Comparison of ENCODE assay signal across 24 cellular contexts in the genomic region with DNA sequence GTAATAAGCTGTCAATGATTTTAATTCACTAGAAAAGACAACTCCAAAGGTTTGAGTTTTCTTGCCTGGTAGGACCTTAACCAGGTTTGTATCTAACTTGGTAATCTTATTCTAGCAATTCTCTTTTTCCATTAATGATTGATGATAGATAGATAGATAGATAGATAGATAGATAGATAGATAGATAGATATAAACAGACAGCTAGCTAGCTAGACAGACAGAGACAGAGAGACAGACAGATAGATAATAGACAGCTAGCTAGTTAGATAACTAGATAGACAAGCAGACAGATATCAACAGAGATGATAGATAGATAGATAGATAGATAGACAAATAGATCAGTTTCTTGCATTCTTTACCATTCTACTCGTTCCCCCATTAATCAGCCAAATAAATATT. TPM values are rescaled to one million over a fixed set of nuclear protein-coding genes. Genes with fewer than 3 reads are reported as not detected.
DNase-seq lines count a peak whose midpoint lies in the region; ATAC-seq, FAIRE-seq and TF ChIP-seq lines count a peak whose summit lies in the region.
"Had no signal": no experiment of that assay in that cellular context is flagged by ENCODE, and none has a peak within 500 bp of the region (broad histone marks: within the 10 kb centered on the region; RNA-seq: fewer than 3 reads in every experiment).

No MANE protein-coding gene starts in this region.

- no peak overlapping the region for H3K9ac ChIP-seq in K562 (ENCODE audit: insufficient read depth in 1 of 2, low read depth in 2 of 2, low read length in 2 of 2)

- no peak overlapping the region for H3K4me3 Mint-ChIP-seq in activated CD4-positive, alpha-beta memory T cell treated with anti-CD3 and anti-CD28 coated beads for 36 hours
- no peak overlapping the region for H3K4me3 Mint-ChIP-seq in activated CD4-positive, alpha-beta memory T cell treated with anti-CD3 and anti-CD28 coated beads, Interleukin-2, amount 10 ng/mL, durations not matched to agents 7 days and 5 days
- peak overlapping the region; percentile 45 for H3K4me3 Mint-ChIP-seq in activated naive CD8-positive, alpha-beta T cell treated with anti-CD3 and anti-CD28 coated beads, Interleukin-2, amount 50 U/mL, for 24 hours
- no peak overlapping the region for H3K4me3 Mint-ChIP-seq in activated naive CD8-positive, alpha-beta T cell treated with anti-CD3 and anti-CD28 coated beads for 36 hours
- H3K4me3 Mint-ChIP-seq: CD4-positive, alpha-beta memory T cell; GM23338; H9 had no signal

- H3K4me2 ChIP-seq in K562 (ENCODE audit: insufficient read depth, low read length): no peak overlapping the region
- H3K4me2 ChIP-seq: GM23338 had no signal

- CTCF ChIA-PET in activated CD4-positive, alpha-beta memory T cell treated with anti-CD3 and anti-CD28 coated beads for 36 hours (lab: Charles Lee): interaction anchor here (1.1 to 2.0 kb wide), 5 partner anchors 11 to 55 kb away, joined by 3 to 12 read pairs (median 4); a partner anchor contains a TSS
- CTCF ChIA-PET in activated CD4-positive, alpha-beta memory T cell treated with anti-CD3 and anti-CD28 coated beads, Interleukin-2, amount 10 ng/mL, durations not matched to agents 7 days and 5 days (lab: Charles Lee): no interaction called here
- CTCF ChIA-PET in K562 (lab: Yijun Ruan, JAX; ENCODE audit: low intra/inter-chr PET ratio): no interaction called here

- no peak for FAIRE-seq in K562 (lab: Jason Lieb, UNC)
- FAIRE-seq: GM12891, GM18507 had no signal

- no peak for TF ChIP-seq RAD21 in K562 (CRISPR knock-in tag; conservative IDR thresholded peaks at IDR 0.05 in 1 of 2, IDR thresholded peaks at IDR 0.05 in 1 of 2)

- H3K27ac ChIP-seq in K562 (ENCODE audit: extremely low read depth, low read depth, low read length): no peak overlapping the region

- no peak for TF ChIP-seq EP300 in K562 (IDR thresholded peaks at IDR 0.05; ENCODE audit: low read length)

- peaks cover 3% of the 10 kb centered on the region for H3K27me3 Mint-ChIP-seq in activated CD4-positive, alpha-beta memory T cell treated with anti-CD3 and anti-CD28 coated beads for 36 hours
- peaks cover 2% of the 10 kb centered on the region for H3K27me3 Mint-ChIP-seq in activated CD4-positive, alpha-beta memory T cell treated with anti-CD3 and anti-CD28 coated beads, Interleukin-2, amount 10 ng/mL, durations not matched to agents 7 days and 5 days
- peaks cover 12% of the 10 kb centered on the region for H3K27me3 Mint-ChIP-seq in activated naive CD8-positive, alpha-beta T cell treated with anti-CD3 and anti-CD28 coated beads, Interleukin-2, amount 50 U/mL, for 24 hours
- no peaks in the 10 kb centered on the region for H3K27me3 Mint-ChIP-seq in activated naive CD8-positive, alpha-beta T cell treated with anti-CD3 and anti-CD28 coated beads for 36 hours

- TF ChIP-seq CTCF in K562 (IDR thresholded peaks at IDR 0.05 in 2 of 3, conservative IDR thresholded peaks at IDR 0.05 in 1 of 3; ENCODE audit: insufficient read depth in 2 of 3, low read depth in 1 of 3, low read length in 3 of 3): no peak

- H3K9me3 ChIP-seq in K562 (replicated peaks; ENCODE audit: control insufficient read depth, insufficient read depth, low read depth, low read length): no peaks in the 10 kb centered on the region

- H3K36me3 Mint-ChIP-seq in activated CD4-positive, alpha-beta memory T cell treated with anti-CD3 and anti-CD28 coated beads for 36 hours: no peaks in the 10 kb centered on the region
- H3K36me3 Mint-ChIP-seq in activated CD4-positive, alpha-beta memory T cell treated with anti-CD3 and anti-CD28 coated beads, Interleukin-2, amount 10 ng/mL, durations not matched to agents 7 days and 5 days (ENCODE audit: low read depth): no peaks in the 10 kb centered on the region
- no peaks in the 10 kb centered on the region for H3K36me3 Mint-ChIP-seq in activated naive CD8-positive, alpha-beta T cell treated with anti-CD3 and anti-CD28 coated beads, Interleukin-2, amount 50 U/mL, for 24 hours (ENCODE audit: low read depth)
- H3K36me3 Mint-ChIP-seq in activated naive CD8-positive, alpha-beta T cell treated with anti-CD3 and anti-CD28 coated beads for 36 hours: no peaks in the 10 kb centered on the region
- H3K36me3 Mint-ChIP-seq: CD4-positive, alpha-beta memory T cell had no signal

- no peak for TF ChIP-seq POLR2A in K562 (conservative IDR thresholded peaks at IDR 0.05)

- intact Hi-C loops in activated CD4-positive, alpha-beta memory T cell treated with anti-CD3 and anti-CD28 coated beads for 36 hours (cut with micrococcal nuclease): loop anchor here (2.0 kb wide), 1 partner anchor 29 kb away; no protein-coding TSS in a partner anchor
- intact Hi-C loops in K562 (cut with micrococcal nuclease): no loop called here

- H4K20me1 ChIP-seq in K562 (replicated peaks; ENCODE audit: control insufficient read depth, insufficient read depth, low read length): peaks cover 6% of the 10 kb centered on the region

- POLR2A ChIA-PET in activated CD4-positive, alpha-beta memory T cell treated with anti-CD3 and anti-CD28 coated beads for 36 hours (lab: Charles Lee): interaction anchor here (1.2 to 2.5 kb wide), 6 partner anchors 13 to 148 kb away, joined by 3 to 15 read pairs (median 8); no protein-coding TSS in a partner anchor
- POLR2A ChIA-PET in activated CD4-positive, alpha-beta memory T cell treated with anti-CD3 and anti-CD28 coated beads, Interleukin-2, amount 10 ng/mL, durations not matched to agents 7 days and 5 days (lab: Charles Lee): no interaction called here
- POLR2A ChIA-PET in K562 (lab: Yijun Ruan, JAX): no interaction called here

- H3K9me1 ChIP-seq in K562 (ENCODE audit: control insufficient read depth, insufficient read depth, low read length): no peaks in the 10 kb centered on the region

- no peaks in the 10 kb centered on the region for H3K36me3 ChIP-seq in K562 (ENCODE audit: control insufficient read depth, insufficient read depth, low read length)

- peak overlapping the region; percentile 76 for H3K27ac Mint-ChIP-seq in activated CD4-positive, alpha-beta memory T cell treated with anti-CD3 and anti-CD28 coated beads for 36 hours
- no peak overlapping the region for H3K27ac Mint-ChIP-seq in activated CD4-positive, alpha-beta memory T cell treated with anti-CD3 and anti-CD28 coated beads, Interleukin-2, amount 10 ng/mL, durations not matched to agents 7 days and 5 days
- H3K27ac Mint-ChIP-seq in activated naive CD8-positive, alpha-beta T cell treated with anti-CD3 and anti-CD28 coated beads, Interleukin-2, amount 50 U/mL, for 24 hours: peak overlapping the region; percentile 79
- no peak overlapping the region for H3K27ac Mint-ChIP-seq in activated naive CD8-positive, alpha-beta T cell treated with anti-CD3 and anti-CD28 coated beads for 36 hours
- H3K27ac Mint-ChIP-seq: GM23338, H9 had no signal

- no peak overlapping the region for H2AFZ ChIP-seq in K562 (ENCODE audit: low read depth, low read length)
- H2AFZ ChIP-seq: GM23338 had no signal

- in situ Hi-C loops in K562 (cut with MboI): no loop called here

- H3K9me3 Mint-ChIP-seq in activated CD4-positive, alpha-beta memory T cell treated with anti-CD3 and anti-CD28 coated beads for 36 hours: no peaks in the 10 kb centered on the region
- H3K9me3 Mint-ChIP-seq in activated CD4-positive, alpha-beta memory T cell treated with anti-CD3 and anti-CD28 coated beads, Interleukin-2, amount 10 ng/mL, durations not matched to agents 7 days and 5 days: no peaks in the 10 kb centered on the region
- no peaks in the 10 kb centered on the region for H3K9me3 Mint-ChIP-seq in activated naive CD8-positive, alpha-beta T cell treated with anti-CD3 and anti-CD28 coated beads, Interleukin-2, amount 50 U/mL, for 24 hours
- no peaks in the 10 kb centered on the region for H3K9me3 Mint-ChIP-seq in activated naive CD8-positive, alpha-beta T cell treated with anti-CD3 and anti-CD28 coated beads for 36 hours
- H3K9me3 Mint-ChIP-seq: GM23338, H9 had no signal

- H3K79me2 ChIP-seq in K562 (ENCODE audit: control insufficient read depth, insufficient read depth, low read length): no peaks in the 10 kb centered on the region

- WGBS in K562 (ENCODE audit: insufficient coverage, low coverage, missing lambda C conversion rate): 0% methylated on average over 1 of the region's 1 CpG

- no peaks in the 10 kb centered on the region for H3K4me1 ChIP-seq in K562 (replicated peaks in 1 of 2; ENCODE audit: control insufficient read depth in 2 of 2, insufficient read depth in 2 of 2, low read length in 2 of 2)

- ATAC-seq in activated naive CD8-positive, alpha-beta T cell treated with anti-CD3 and anti-CD28 coated beads, Interleukin-2, amount 50 U/mL, for 24 hours: no peak
- no peak for ATAC-seq in K562
- ATAC-seq in SK-N-SH treated with all-trans-retinoic acid at 6 μM for 48 hours: no peak
- ATAC-seq: GM23338, HCT116 had no signal

- no peak overlapping the region for H3K4me3 ChIP-seq in K562
- H3K4me3 ChIP-seq: GM23338 had no signal

- peaks cover 20 to 46% of the 10 kb centered on the region in 2 experiments; a peak in 3 of 5 replicates for H3K27me3 ChIP-seq in K562 (ENCODE audit: control insufficient read depth in 2 of 2, insufficient read depth in 2 of 2, low read length in 2 of 2)

- BruUV-seq in K562 (replicated peaks; lab: Mats Ljungman, UMichigan): no TSS peak

- peaks cover 30% of the 10 kb centered on the region for H3K4me1 Mint-ChIP-seq in activated CD4-positive, alpha-beta memory T cell treated with anti-CD3 and anti-CD28 coated beads for 36 hours (ENCODE audit: low read depth)
- H3K4me1 Mint-ChIP-seq in activated CD4-positive, alpha-beta memory T cell treated with anti-CD3 and anti-CD28 coated beads, Interleukin-2, amount 10 ng/mL, durations not matched to agents 7 days and 5 days: peaks cover 36% of the 10 kb centered on the region
- H3K4me1 Mint-ChIP-seq in activated naive CD8-positive, alpha-beta T cell treated with anti-CD3 and anti-CD28 coated beads, Interleukin-2, amount 50 U/mL, for 24 hours: peaks cover 30% of the 10 kb centered on the region
- peaks cover 24% of the 10 kb centered on the region for H3K4me1 Mint-ChIP-seq in activated naive CD8-positive, alpha-beta T cell treated with anti-CD3 and anti-CD28 coated beads for 36 hours

- no peak for DNase-seq in activated CD4-positive, alpha-beta memory T cell treated with anti-CD3 and anti-CD28 coated beads for 36 hours
- no peak for DNase-seq in activated CD4-positive, alpha-beta memory T cell treated with anti-CD3 and anti-CD28 coated beads, Interleukin-2, amount 10 ng/mL, durations not matched to agents 7 days and 5 days
- DNase-seq in activated naive CD8-positive, alpha-beta T cell treated with anti-CD3 and anti-CD28 coated beads, Interleukin-2, amount 50 U/mL, for 24 hours: no peak
- no peak for DNase-seq in activated naive CD8-positive, alpha-beta T cell treated with anti-CD3 and anti-CD28 coated beads for 36 hours
- DNase-seq in K562 (ENCODE audit: extremely low read depth in 1 of 4, low spot score in 3 of 4): no peak
- DNase-seq: C1 segment of cervical spinal cord; Calu3; CD4-positive, alpha-beta memory T cell; COR-L47; DMS53; DMS79 treated with DMSO at 0.1 percent for 48 hours; GF-D8; H9 had no signal

RNA-seq across cellular contexts. Expression of a gene that starts 15.3 kb away (rescaled TPM):
- total RNA-seq in activated CD4-positive, alpha-beta memory T cell treated with anti-CD3 and anti-CD28 coated beads for 36 hours: 10 to 100 TPM; 39.9 to 42.1 TPM
- 10 to 100 TPM; 14.0 to 14.7 TPM for total RNA-seq in activated CD4-positive, alpha-beta memory T cell treated with anti-CD3 and anti-CD28 coated beads, Interleukin-2, amount 10 ng/mL, durations not matched to agents 7 days and 5 days
- total RNA-seq in activated naive CD8-positive, alpha-beta T cell treated with anti-CD3 and anti-CD28 coated beads for 36 hours: 1 to 10 TPM; 1.8 to 2.0 TPM
- not detected in 2 replicates for total RNA-seq in K562 (2011; cell fraction: chromatin; rRNA removed; ENCODE audit: low replicate concordance)
- total RNA-seq in K562 (2011; cell fraction: nucleolus; rRNA removed): not detected in 2 replicates
- total RNA-seq in K562 (2011; cell fraction: nucleoplasm; rRNA removed): not detected in 2 replicates
- total RNA-seq in K562 (2014; rRNA removed) (not detected in 2 replicates), K562 (2014; rRNA removed; fragmentation: Illumina TruSeq; extraction: Trizol) (not detected in 2 replicates), K562 (2015; rRNA removed; fragmentation: Illumina TruSeq; extraction: Trizol) (not detected in 2 replicates), K562 (2021) (not detected in 2 replicates)
- polyA plus RNA-seq in K562 (2011; rRNA removed) (0.03 TPM in 1 of 2 replicates, not detected in the other), K562 (2014; fragmentation: Illumina TruSeq; extraction: Trizol) (not detected in 2 replicates), K562 (2014; fragmentation: Nextera tagmentation; extraction: Ambion mirVana) (not detected), K562 (2014; rRNA removed) (not detected in 2 replicates)
- polyA plus RNA-seq in K562 (2011; cell fraction: cytosol; rRNA removed): not detected in 2 replicates
- polyA plus RNA-seq in K562 (2011; cell fraction: nucleus; rRNA removed): not detected in 2 replicates
- not detected in 2 replicates for polyA plus RNA-seq in K562 (2012)
- not detected in 2 replicates for polyA minus RNA-seq in K562 (2011; rRNA and poly(A)+ RNA removed)
- not detected in 2 replicates for polyA minus RNA-seq in K562 (2011; cell fraction: cytosol; rRNA and poly(A)+ RNA removed)
- not detected in 2 replicates for polyA minus RNA-seq in K562 (2011; cell fraction: nucleus; rRNA and poly(A)+ RNA removed)
- total RNA-seq: A172, A673, Calu3, Daoy, G401, GM23338, H4, H9 had no signal
- polyA plus RNA-seq: BJ; CD4-positive, alpha-beta memory T cell had no signal

RNA-seq across cellular contexts. Expression of a gene that starts 42.7 kb away (rescaled TPM):
- total RNA-seq in activated CD4-positive, alpha-beta memory T cell treated with anti-CD3 and anti-CD28 coated beads for 36 hours: 10 to 100 TPM; 46.0 to 47.3 TPM
- 10 to 100 TPM; 34.5 to 36.3 TPM for total RNA-seq in activated CD4-positive, alpha-beta memory T cell treated with anti-CD3 and anti-CD28 coated beads, Interleukin-2, amount 10 ng/mL, durations not matched to agents 7 days and 5 days
- 10 to 100 TPM; 22.9 to 25.4 TPM for total RNA-seq in activated naive CD8-positive, alpha-beta T cell treated with anti-CD3 and anti-CD28 coated beads for 36 hours
- total RNA-seq in K562 (2011; cell fraction: chromatin; rRNA removed; ENCODE audit: low replicate concordance): 1.3 and 3.4 TPM in 2 replicates
- 0.66 and 2.0 TPM in 2 replicates for total RNA-seq in K562 (2011; cell fraction: nucleolus; rRNA removed)
- 1.2 and 2.7 TPM in 2 replicates for total RNA-seq in K562 (2011; cell fraction: nucleoplasm; rRNA removed)
- 0.41 TPM in 2 replicates for total RNA-seq in K562 (2014; rRNA removed)
- total RNA-seq in K562 (2014; rRNA removed; fragmentation: Illumina TruSeq; extraction: Trizol): 0.44 TPM in 1 of 2 replicates, not detected in the other
- total RNA-seq in K562 (2015; rRNA removed; fragmentation: Illumina TruSeq; extraction: Trizol): 0.22 TPM in 1 of 2 replicates, not detected in the other
- 0.49 and 0.67 TPM in 2 replicates for total RNA-seq in K562 (2021)
- polyA plus RNA-seq in K562 (2011; rRNA removed): 0.64 and 1.1 TPM in 2 replicates
- 0.82 and 1.1 TPM in 2 replicates for polyA plus RNA-seq in K562 (2011; cell fraction: cytosol; rRNA removed)
- 2.6 and 3.6 TPM in 2 replicates for polyA plus RNA-seq in K562 (2011; cell fraction: nucleus; rRNA removed)
- polyA plus RNA-seq in K562 (2012): 0.34 and 0.82 TPM in 2 replicates
- polyA plus RNA-seq in K562 (2014; fragmentation: Illumina TruSeq; extraction: Trizol): 0.21 and 0.51 TPM in 2 replicates
- not detected for polyA plus RNA-seq in K562 (2014; fragmentation: Nextera tagmentation; extraction: Ambion mirVana)
- 0.70 and 0.90 TPM in 2 replicates for polyA plus RNA-seq in K562 (2014; rRNA removed)
- polyA minus RNA-seq in K562 (2011; rRNA and poly(A)+ RNA removed): 0.39 and 0.70 TPM in 2 replicates
- not detected in 2 replicates for polyA minus RNA-seq in K562 (2011; cell fraction: cytosol; rRNA and poly(A)+ RNA removed)
- polyA minus RNA-seq in K562 (2011; cell fraction: nucleus; rRNA and poly(A)+ RNA removed): 0.40 and 1.2 TPM in 2 replicates

RNA-seq across cellular contexts. Expression of a gene that starts 55.5 kb away (rescaled TPM):
- 100 to 1,000 TPM; 306 to 310 TPM for total RNA-seq in activated CD4-positive, alpha-beta memory T cell treated with anti-CD3 and anti-CD28 coated beads for 36 hours
- 100 to 1,000 TPM; 320 to 323 TPM for total RNA-seq in activated CD4-positive, alpha-beta memory T cell treated with anti-CD3 and anti-CD28 coated beads, Interleukin-2, amount 10 ng/mL, durations not matched to agents 7 days and 5 days
- 100 to 1,000 TPM; 148 to 149 TPM for total RNA-seq in activated naive CD8-positive, alpha-beta T cell treated with anti-CD3 and anti-CD28 coated beads for 36 hours
- 0.09 and 0.74 TPM in 2 replicates for total RNA-seq in K562 (2011; cell fraction: chromatin; rRNA removed; ENCODE audit: low replicate concordance)
- total RNA-seq in K562 (2011; cell fraction: nucleolus; rRNA removed): 0.33 and 0.39 TPM in 2 replicates
- total RNA-seq in K562 (2011; cell fraction: nucleoplasm; rRNA removed): 0.29 and 1.6 TPM in 2 replicates
- 0.45 TPM in 1 of 2 replicates, not detected in the other for total RNA-seq in K562 (2014; rRNA removed)
- 0.10 and 0.11 TPM in 2 replicates for total RNA-seq in K562 (2014; rRNA removed; fragmentation: Illumina TruSeq; extraction: Trizol)
- 0.07 and 0.23 TPM in 2 replicates for total RNA-seq in K562 (2015; rRNA removed; fragmentation: Illumina TruSeq; extraction: Trizol)
- total RNA-seq in K562 (2021): 0.75 and 0.78 TPM in 2 replicates
- polyA plus RNA-seq in K562 (2011; rRNA removed): 0.22 and 0.24 TPM in 2 replicates
- 0.07 and 0.19 TPM in 2 replicates for polyA plus RNA-seq in K562 (2011; cell fraction: cytosol; rRNA removed)
- 0.41 TPM in 1 of 2 replicates, not detected in the other for polyA plus RNA-seq in K562 (2011; cell fraction: nucleus; rRNA removed)
- 1.1 and 9.5 TPM in 2 replicates for polyA plus RNA-seq in K562 (2012)
- polyA plus RNA-seq in K562 (2014; fragmentation: Illumina TruSeq; extraction: Trizol): 0.54 and 0.66 TPM in 2 replicates
- polyA plus RNA-seq in K562 (2014; fragmentation: Nextera tagmentation; extraction: Ambion mirVana): under 1 TPM; 0.03 TPM
- 0.28 and 0.54 TPM in 2 replicates for polyA plus RNA-seq in K562 (2014; rRNA removed)
- polyA minus RNA-seq in K562 (2011; rRNA and poly(A)+ RNA removed): 0.03 and 0.04 TPM in 2 replicates
- polyA minus RNA-seq in K562 (2011; cell fraction: cytosol; rRNA and poly(A)+ RNA removed): not detected in 2 replicates
- 0.13 TPM in 1 of 2 replicates, not detected in the other for polyA minus RNA-seq in K562 (2011; cell fraction: nucleus; rRNA and poly(A)+ RNA removed)
- total RNA-seq: A172, Calu3, Daoy, G401 had no signal

Comparison
In these comparisons a context has a peak if more than half of its experiments do, and no peak if none do; other contexts are left out.
1. H3K27ac Mint-ChIP-seq: peak in activated CD4-positive, alpha-beta memory T cell treated with anti-CD3 and anti-CD28 coated beads for 36 hours (single experiment) and activated naive CD8-positive, alpha-beta T cell treated with anti-CD3 and anti-CD28 coated beads, Interleukin-2, amount 50 U/mL, for 24 hours (single experiment); none in activated CD4-positive, alpha-beta memory T cell treated with anti-CD3 and anti-CD28 coated beads, Interleukin-2, amount 10 ng/mL, durations not matched to agents 7 days and 5 days (single experiment) and activated naive CD8-positive, alpha-beta T cell treated with anti-CD3 and anti-CD28 coated beads for 36 hours (single experiment).
2. RNA of a gene that starts 15.3 kb away (total RNA-seq): 39.9 to 42.1 TPM in activated CD4-positive, alpha-beta memory T cell treated with anti-CD3 and anti-CD28 coated beads for 36 hours and 14.0 to 14.7 TPM in activated CD4-positive, alpha-beta memory T cell treated with anti-CD3 and anti-CD28 coated beads, Interleukin-2, amount 10 ng/mL, durations not matched to agents 7 days and 5 days; 1.8 to 2.0 TPM in activated naive CD8-positive, alpha-beta T cell treated with anti-CD3 and anti-CD28 coated beads for 36 hours and not detected in K562; every median in the first group is over 4 times any median in the second.
3. RNA of a gene that starts 42.7 kb away (total RNA-seq): 46.0 to 47.3 TPM in activated CD4-positive, alpha-beta memory T cell treated with anti-CD3 and anti-CD28 coated beads for 36 hours, 34.5 to 36.3 TPM in activated CD4-positive, alpha-beta memory T cell treated with anti-CD3 and anti-CD28 coated beads, Interleukin-2, amount 10 ng/mL, durations not matched to agents 7 days and 5 days and 22.9 to 25.4 TPM in activated naive CD8-positive, alpha-beta T cell treated with anti-CD3 and anti-CD28 coated beads for 36 hours; 0.22 to 3.4 TPM in K562; every median in the first group is over 4 times any median in the second.
4. RNA of a gene that starts 55.5 kb away (total RNA-seq): 320 to 323 TPM in activated CD4-positive, alpha-beta memory T cell treated with anti-CD3 and anti-CD28 coated beads, Interleukin-2, amount 10 ng/mL, durations not matched to agents 7 days and 5 days, 306 to 310 TPM in activated CD4-positive, alpha-beta memory T cell treated with anti-CD3 and anti-CD28 coated beads for 36 hours and 148 to 149 TPM in activated naive CD8-positive, alpha-beta T cell treated with anti-CD3 and anti-CD28 coated beads for 36 hours; 0.07 to 1.6 TPM in K562; every median in the first group is over 10 times any median in the second.